24 cellular contexts compared by ENCODE assay signal in genomic region chr11:107354780-107355179, GRCh38.
"Had no signal": no experiment of that assay in that cellular context is flagged by ENCODE, and none has a peak within 500 bp of the region (broad histone marks: within the 10 kb centered on the region; RNA-seq: fewer than 3 reads in every experiment).

No MANE protein-coding gene starts in this region.

- H3K4me3 ChIP-seq: left ventricle myocardium inferior, lung, ovary, right atrium auricular region, right lobe of liver, smooth muscle cell, stomach, testis, thyroid gland, transverse colon, upper lobe of left lung, vagina had no signal

- H3K27me3 Mint-ChIP-seq: naive B cell; progenitor cell of endocrine pancreas; stimulated activated naive B cell treated with anti-CD40 and anti-IgM and Interleukin-4, amounts not matched to agents 10 μg/mL and 1 μg/mL and 100 μg/mL, for 72 hours had no signal

- H3K27me3 ChIP-seq: ovary, right atrium auricular region, right lobe of liver, stomach, testis, thyroid gland, transverse colon, upper lobe of left lung, vagina had no signal

- H3K9me3 ChIP-seq: left ventricle myocardium inferior, ovary, right atrium auricular region, right lobe of liver, stomach, testis, thyroid gland, transverse colon, upper lobe of left lung, vagina had no signal

- H3K9me3 Mint-ChIP-seq: natural killer cell; stimulated activated naive B cell treated with anti-CD40 and anti-IgM and Interleukin-4, amounts not matched to agents 10 μg/mL and 1 μg/mL and 100 μg/mL, for 72 hours had no signal

- H3K27ac ChIP-seq: left ventricle myocardium inferior, ovary, right atrium auricular region, right lobe of liver, stomach, testis, thyroid gland, transverse colon, upper lobe of left lung, vagina had no signal

- ATAC-seq: natural killer cell; right lobe of liver; stimulated activated naive B cell treated with anti-CD40 and anti-IgM and Interleukin-4, amounts not matched to agents 10 μg/mL and 1 μg/mL and 100 μg/mL, for 72 hours had no signal

- H3K4me1 ChIP-seq: left ventricle myocardium inferior, right atrium auricular region, right lobe of liver, stomach, testis, thyroid gland, transverse colon, upper lobe of left lung, vagina had no signal

- H3K4me1 Mint-ChIP-seq: mesothelial cell of epicardium; nephron progenitor cell; stimulated activated naive B cell treated with anti-CD40 and anti-IgM and Interleukin-4, amounts not matched to agents 10 μg/mL and 1 μg/mL and 100 μg/mL, for 72 hours had no signal

- H3K4me2 ChIP-seq: smooth muscle cell had no signal

- H3K36me3 ChIP-seq: ovary, right lobe of liver, thyroid gland had no signal

- H3K27ac Mint-ChIP-seq: mesothelial cell of epicardium; natural killer cell; nephron progenitor cell; progenitor cell of endocrine pancreas; stimulated activated naive B cell treated with anti-CD40 and anti-IgM and Interleukin-4, amounts not matched to agents 10 μg/mL and 1 μg/mL and 100 μg/mL, for 72 hours had no signal

- H3K4me3 Mint-ChIP-seq: mesothelial cell of epicardium; naive B cell; natural killer cell; nephron progenitor cell; stimulated activated naive B cell treated with anti-CD40 and anti-IgM and Interleukin-4, amounts not matched to agents 10 μg/mL and 1 μg/mL and 100 μg/mL, for 72 hours had no signal

- DNase-seq: islet precursor cell; left ventricle myocardium inferior; mesendoderm; naive B cell; natural killer cell; nephron progenitor cell; ovary; right lobe of liver; stimulated activated CD4-positive, alpha-beta T cell treated with anti-CD3 and anti-CD28 coated beads, Interleukin-1b, Interleukin-23, amount 100 ng/mL, for 48 hours; stimulated activated CD4-positive, alpha-beta T cell treated with anti-CD3 and anti-CD28 coated beads, Interleukin-2, amount 100 ng/mL, for 48 hours; stimulated activated CD4-positive, alpha-beta T cell treated with anti-CD3 and anti-CD28 coated beads, Interleukin-4, amount 100 ng/mL, for 4 hours; stimulated activated CD8-positive, alpha-beta memory T cell treated with anti-CD3 and anti-CD28 coated beads, Interleukin-4, amount 100 ng/mL, for 48 hours; stimulated activated naive B cell treated with anti-CD40 and anti-IgM and Interleukin-4, amounts not matched to agents 10 μg/mL and 1 μg/mL and 100 μg/mL, for 72 hours; stomach; testis; thyroid gland; transverse colon; upper lobe of left lung had no signal

- H3K36me3 Mint-ChIP-seq: natural killer cell had no signal
